18 cellular contexts compared by ENCODE assay signal in genomic region chr12:52410760-52411159, GRCh38. TPM values are rescaled to one million over a fixed set of nuclear protein-coding genes. Genes with fewer than 3 reads are reported as not detected.
"Had no signal": no experiment of that assay in that cellular context is flagged by ENCODE, and none has a peak within 500 bp of the region (broad histone marks: within the 10 kb centered on the region; RNA-seq: fewer than 3 reads in every experiment).

No MANE protein-coding gene starts in this region.

RNA-seq across cellular contexts. Expression of gene KRT82, which starts 4.6 kb away (rescaled TPM):
- total RNA-seq: activated B cell treated with CpG ODN at 0.5 μM for 24 hours; activated CD4-positive, alpha-beta memory T cell treated with anti-CD3 and anti-CD28 coated beads for 36 hours; activated CD4-positive, alpha-beta T cell treated with anti-CD3 and anti-CD28 coated beads, Interleukin-2, amount 10 ng/mL, durations not matched to agents 24 days and 14 days; activated CD8-positive, alpha-beta memory T cell treated with anti-CD3 and anti-CD28 coated beads for 36 hours; activated CD8-positive, alpha-beta T cell treated with anti-CD3 and anti-CD28 coated beads for 36 hours; activated naive CD4-positive, alpha-beta T cell treated with anti-CD3 and anti-CD28 coated beads for 36 hours; activated naive CD4-positive, alpha-beta T cell treated with anti-CD3 and anti-CD28 coated beads, Interleukin-2, amount 50 U/mL, for 72 hours; activated naive CD8-positive, alpha-beta T cell treated with anti-CD3 and anti-CD28 coated beads for 36 hours; activated T-cell treated with anti-CD3 and anti-CD28 coated beads, Interleukin-2, amount 50 U/mL, for 4 hours; activated T-cell treated with anti-CD3 and anti-CD28 coated beads, Interleukin-2, amount 50 U/mL, for 72 hours; activated T-helper 1 cell treated with anti-CD3 and anti-CD28 coated beads, Interleukin-12 subunit alpha, Interleukin-12 subunit beta, Interleukin-2, Interleukin-4 antibody, amounts not matched to agents 30 ng/mL and 10 ng/mL and 1 ng/mL, durations not matched to agents 14 hours and 24 hours and 36 hours; activated T-helper 17 cell treated with anti-CD3 and anti-CD28 coated beads, Interleukin-2, amount 50 U/mL, for 72 hours; adrenal gland; aorta; astrocyte; body of pancreas; breast epithelium; cardiac muscle cell had no signal
- polyA plus RNA-seq: adrenal gland, aorta, cardiac muscle cell had no signal

RNA-seq across cellular contexts. Expression of gene KRT75, which starts 23.4 kb away (rescaled TPM):
- total RNA-seq: activated B cell treated with CpG ODN at 0.5 μM for 24 hours; activated CD4-positive, alpha-beta memory T cell treated with anti-CD3 and anti-CD28 coated beads for 36 hours; activated CD4-positive, alpha-beta T cell treated with anti-CD3 and anti-CD28 coated beads, Interleukin-2, amount 10 ng/mL, durations not matched to agents 24 days and 14 days; activated CD8-positive, alpha-beta memory T cell treated with anti-CD3 and anti-CD28 coated beads for 36 hours; activated CD8-positive, alpha-beta T cell treated with anti-CD3 and anti-CD28 coated beads for 36 hours; activated naive CD4-positive, alpha-beta T cell treated with anti-CD3 and anti-CD28 coated beads for 36 hours; activated naive CD4-positive, alpha-beta T cell treated with anti-CD3 and anti-CD28 coated beads, Interleukin-2, amount 50 U/mL, for 72 hours; activated naive CD8-positive, alpha-beta T cell treated with anti-CD3 and anti-CD28 coated beads for 36 hours; activated T-cell treated with anti-CD3 and anti-CD28 coated beads, Interleukin-2, amount 50 U/mL, for 4 hours; activated T-cell treated with anti-CD3 and anti-CD28 coated beads, Interleukin-2, amount 50 U/mL, for 72 hours; activated T-helper 1 cell treated with anti-CD3 and anti-CD28 coated beads, Interleukin-12 subunit alpha, Interleukin-12 subunit beta, Interleukin-2, Interleukin-4 antibody, amounts not matched to agents 30 ng/mL and 10 ng/mL and 1 ng/mL, durations not matched to agents 14 hours and 24 hours and 36 hours; activated T-helper 17 cell treated with anti-CD3 and anti-CD28 coated beads, Interleukin-2, amount 50 U/mL, for 72 hours; adrenal gland; aorta; astrocyte; body of pancreas; breast epithelium; cardiac muscle cell had no signal
- polyA plus RNA-seq: adrenal gland, aorta, cardiac muscle cell had no signal

RNA-seq across cellular contexts. Expression of gene KRT84, which starts 25.3 kb away (rescaled TPM):
- total RNA-seq: activated B cell treated with CpG ODN at 0.5 μM for 24 hours; activated CD4-positive, alpha-beta memory T cell treated with anti-CD3 and anti-CD28 coated beads for 36 hours; activated CD4-positive, alpha-beta T cell treated with anti-CD3 and anti-CD28 coated beads, Interleukin-2, amount 10 ng/mL, durations not matched to agents 24 days and 14 days; activated CD8-positive, alpha-beta memory T cell treated with anti-CD3 and anti-CD28 coated beads for 36 hours; activated CD8-positive, alpha-beta T cell treated with anti-CD3 and anti-CD28 coated beads for 36 hours; activated naive CD4-positive, alpha-beta T cell treated with anti-CD3 and anti-CD28 coated beads for 36 hours; activated naive CD4-positive, alpha-beta T cell treated with anti-CD3 and anti-CD28 coated beads, Interleukin-2, amount 50 U/mL, for 72 hours; activated naive CD8-positive, alpha-beta T cell treated with anti-CD3 and anti-CD28 coated beads for 36 hours; activated T-cell treated with anti-CD3 and anti-CD28 coated beads, Interleukin-2, amount 50 U/mL, for 4 hours; activated T-cell treated with anti-CD3 and anti-CD28 coated beads, Interleukin-2, amount 50 U/mL, for 72 hours; activated T-helper 1 cell treated with anti-CD3 and anti-CD28 coated beads, Interleukin-12 subunit alpha, Interleukin-12 subunit beta, Interleukin-2, Interleukin-4 antibody, amounts not matched to agents 30 ng/mL and 10 ng/mL and 1 ng/mL, durations not matched to agents 14 hours and 24 hours and 36 hours; activated T-helper 17 cell treated with anti-CD3 and anti-CD28 coated beads, Interleukin-2, amount 50 U/mL, for 72 hours; adrenal gland; aorta; astrocyte; body of pancreas; breast epithelium; cardiac muscle cell had no signal
- polyA plus RNA-seq: adrenal gland, aorta, cardiac muscle cell had no signal

RNA-seq across cellular contexts. Expression of gene KRT6B, which starts 41.2 kb away (rescaled TPM):
- total RNA-seq: activated B cell treated with CpG ODN at 0.5 μM for 24 hours; activated CD4-positive, alpha-beta memory T cell treated with anti-CD3 and anti-CD28 coated beads for 36 hours; activated CD4-positive, alpha-beta T cell treated with anti-CD3 and anti-CD28 coated beads, Interleukin-2, amount 10 ng/mL, durations not matched to agents 24 days and 14 days; activated CD8-positive, alpha-beta memory T cell treated with anti-CD3 and anti-CD28 coated beads for 36 hours; activated CD8-positive, alpha-beta T cell treated with anti-CD3 and anti-CD28 coated beads for 36 hours; activated naive CD4-positive, alpha-beta T cell treated with anti-CD3 and anti-CD28 coated beads for 36 hours; activated naive CD4-positive, alpha-beta T cell treated with anti-CD3 and anti-CD28 coated beads, Interleukin-2, amount 50 U/mL, for 72 hours; activated naive CD8-positive, alpha-beta T cell treated with anti-CD3 and anti-CD28 coated beads for 36 hours; activated T-cell treated with anti-CD3 and anti-CD28 coated beads, Interleukin-2, amount 50 U/mL, for 4 hours; activated T-cell treated with anti-CD3 and anti-CD28 coated beads, Interleukin-2, amount 50 U/mL, for 72 hours; activated T-helper 1 cell treated with anti-CD3 and anti-CD28 coated beads, Interleukin-12 subunit alpha, Interleukin-12 subunit beta, Interleukin-2, Interleukin-4 antibody, amounts not matched to agents 30 ng/mL and 10 ng/mL and 1 ng/mL, durations not matched to agents 14 hours and 24 hours and 36 hours; activated T-helper 17 cell treated with anti-CD3 and anti-CD28 coated beads, Interleukin-2, amount 50 U/mL, for 72 hours; aorta; astrocyte; body of pancreas; cardiac muscle cell had no signal

RNA-seq across cellular contexts. Expression of gene KRT85, which starts 43.5 kb away (rescaled TPM):
- total RNA-seq: activated B cell treated with CpG ODN at 0.5 μM for 24 hours; activated CD4-positive, alpha-beta memory T cell treated with anti-CD3 and anti-CD28 coated beads for 36 hours; activated CD4-positive, alpha-beta T cell treated with anti-CD3 and anti-CD28 coated beads, Interleukin-2, amount 10 ng/mL, durations not matched to agents 24 days and 14 days; activated CD8-positive, alpha-beta memory T cell treated with anti-CD3 and anti-CD28 coated beads for 36 hours; activated CD8-positive, alpha-beta T cell treated with anti-CD3 and anti-CD28 coated beads for 36 hours; activated naive CD4-positive, alpha-beta T cell treated with anti-CD3 and anti-CD28 coated beads for 36 hours; activated naive CD4-positive, alpha-beta T cell treated with anti-CD3 and anti-CD28 coated beads, Interleukin-2, amount 50 U/mL, for 72 hours; activated naive CD8-positive, alpha-beta T cell treated with anti-CD3 and anti-CD28 coated beads for 36 hours; activated T-cell treated with anti-CD3 and anti-CD28 coated beads, Interleukin-2, amount 50 U/mL, for 4 hours; activated T-cell treated with anti-CD3 and anti-CD28 coated beads, Interleukin-2, amount 50 U/mL, for 72 hours; activated T-helper 1 cell treated with anti-CD3 and anti-CD28 coated beads, Interleukin-12 subunit alpha, Interleukin-12 subunit beta, Interleukin-2, Interleukin-4 antibody, amounts not matched to agents 30 ng/mL and 10 ng/mL and 1 ng/mL, durations not matched to agents 14 hours and 24 hours and 36 hours; activated T-helper 17 cell treated with anti-CD3 and anti-CD28 coated beads, Interleukin-2, amount 50 U/mL, for 72 hours; adrenal gland; aorta; astrocyte; body of pancreas; breast epithelium had no signal
- polyA plus RNA-seq: adrenal gland, aorta, cardiac muscle cell had no signal
